Comparison of ENCODE assay signal across 8 cellular contexts in the genomic region with DNA sequence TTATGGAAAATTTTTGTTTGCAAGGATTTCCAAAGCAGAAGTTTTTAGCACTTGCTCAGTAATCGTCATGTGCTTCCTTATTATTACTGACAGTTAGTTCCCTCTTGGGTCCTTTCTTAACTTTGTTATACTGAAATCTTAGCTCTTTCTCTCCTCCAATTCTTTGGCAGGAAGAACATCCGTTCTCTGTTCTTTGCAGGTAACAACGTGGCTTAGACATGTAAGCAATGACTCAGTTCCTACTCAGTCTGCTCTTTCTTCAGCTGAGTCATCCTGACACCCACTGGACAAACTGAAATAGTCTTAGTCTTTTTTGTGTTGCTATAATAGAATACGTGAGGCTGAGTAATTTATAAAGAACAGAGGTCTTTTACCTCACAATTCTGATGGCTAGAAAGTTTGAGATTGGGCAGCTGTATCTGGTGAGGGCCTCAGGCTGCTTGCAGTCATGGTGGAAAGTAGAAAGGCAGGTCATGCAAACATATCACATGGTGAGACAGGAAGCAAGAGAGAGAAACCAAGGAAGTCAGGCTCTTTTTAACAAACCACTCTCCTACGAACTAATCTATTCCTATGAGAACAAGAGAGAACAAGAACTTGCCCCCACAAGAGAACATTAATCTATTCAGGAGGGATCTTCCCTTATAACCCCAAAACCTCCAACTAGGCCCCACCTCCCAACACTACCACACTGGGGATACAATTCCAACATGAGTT. TPM values are rescaled to one million over a fixed set of nuclear protein-coding genes. Genes with fewer than 3 reads are reported as not detected.
DNase-seq lines count a peak whose midpoint lies in the region; ATAC-seq and TF ChIP-seq lines count a peak whose summit lies in the region.

No MANE protein-coding gene starts in this region.

- H3K27me3 ChIP-seq in GM23338 (ENCODE audit: insufficient read depth) (no peaks in the 10 kb centered on the region), foreskin keratinocyte (no peaks in the 10 kb centered on the region), gastroesophageal sphincter (no peaks in the 10 kb centered on the region)

- no peak overlapping the region for H3K4me2 ChIP-seq in GM23338

- no peak overlapping the region for H3K4me3 Mint-ChIP-seq in GM23338

- H4K20me1 ChIP-seq in GM23338 (replicated peaks; ENCODE audit: insufficient read depth), result no peaks in the 10 kb centered on the region

- peaks cover 8% of the 10 kb centered on the region for H3K36me3 Mint-ChIP-seq in GM23338 (ENCODE audit: low read depth)

- H3K27ac ChIP-seq in GM23338 (ENCODE audit: low read depth) (no peak overlapping the region), foreskin keratinocyte (peak overlapping the region; percentile 81), gastroesophageal sphincter (no peak overlapping the region)

- peaks cover 19% of the 10 kb centered on the region for H3K9me3 Mint-ChIP-seq in GM23338

- no peaks in the 10 kb centered on the region for H3F3A ChIP-seq in GM23338 (replicated peaks; ENCODE audit: low read depth)

- H3K27ac Mint-ChIP-seq in GM23338, result no peak overlapping the region

- no peak for ATAC-seq in GM23338
- ATAC-seq in foreskin keratinocyte, result peak; percentile 91
- no peak for ATAC-seq in gastroesophageal sphincter

- peaks cover 0 to 3% (median 0%) of the 10 kb centered on the region in 3 donors for H3K9me3 ChIP-seq in gastroesophageal sphincter

- H3K9me2 ChIP-seq in GM23338 (ENCODE audit: insufficient read depth), result 0 out of 2 replicates have a peak, but pooled peaks cover 11% of the 10 kb centered on the region

- TF ChIP-seq CTCF in GM10266 (IDR thresholded peaks at IDR 0.05; ENCODE audit: control insufficient read depth, insufficient read depth, low read depth, missing control alignments) (peak; percentile 32), GM23338 (conservative IDR thresholded peaks at IDR 0.05; ENCODE audit: low read depth in 2 of 2) (peak in 1 of 2 experiments; percentile 17; a peak in 2 of 4 replicates), foreskin keratinocyte (conservative IDR thresholded peaks at IDR 0.05) (peak; percentile 60), gastroesophageal sphincter (IDR thresholded peaks at IDR 0.05) (no peak)

- H3K27me3 Mint-ChIP-seq in GM23338 (ENCODE audit: insufficient read depth, low read depth, poor library complexity), result peaks cover 2% of the 10 kb centered on the region

- no peaks in the 10 kb centered on the region; the same call in 1 of the 2 replicates for H3K36me3 ChIP-seq in GM23338 (ENCODE audit: insufficient read depth)
- H3K36me3 ChIP-seq in gastroesophageal sphincter, result no peaks in the 10 kb centered on the region

- H3K4me1 ChIP-seq in GM23338 (ENCODE audit: insufficient read depth) (no peaks in the 10 kb centered on the region), foreskin keratinocyte (peaks cover 49% of the 10 kb centered on the region), gastroesophageal sphincter (no peaks in the 10 kb centered on the region)

- no peak for TF ChIP-seq POLR2A in gastroesophageal sphincter (IDR thresholded peaks at IDR 0.05)

- peak overlapping the region; percentile 69 for H2AFZ ChIP-seq in GM23338

- no peak overlapping the region for H3K4me3 ChIP-seq in GM23338
- no peak overlapping the region for H3K4me3 ChIP-seq in gastroesophageal sphincter

- H3K4me1 Mint-ChIP-seq in GM23338, result no peaks in the 10 kb centered on the region

- no peak for TF ChIP-seq EP300 in gastroesophageal sphincter (IDR thresholded peaks at IDR 0.05)

- DNase-seq in GM10266 (ENCODE audit: extremely low spot score) (peak; percentile 78), GM23338 (ENCODE audit: low spot score) (no peak), LHCN-M2 (ENCODE audit: low read depth) (peak; percentile 81), foreskin keratinocyte (peak; percentile 98 to 99), cerebellar nuclear complex (lab: John Stamatoyannopoulos, UW) (no peak)
- DNase-seq in activated CD8-positive, alpha-beta memory T cell treated with anti-CD3 and anti-CD28 coated beads, Interleukin-2, amount 50 U/mL, for 4 hours, result peak; percentile 31
- peak; percentile 22 to 57 (median 30) for DNase-seq in stimulated activated CD4-positive, alpha-beta T cell treated with anti-CD3 and anti-CD28 coated beads, TNF-alpha, amount 100 ng/mL, for 24 hours (ENCODE audit: low read depth in 3 of 3)

- 24 to 40% methylated on average over 4 to 5 of the region's 5 CpGs for WGBS in gastroesophageal sphincter (ENCODE audit: low coverage in 1 of 2), 2 donors

- H3K79me2 ChIP-seq in GM23338 (replicated peaks; ENCODE audit: insufficient read depth), result no peaks in the 10 kb centered on the region

TF ChIP-seq in GM23338, 12 proteins besides CTCF, POLR2A, EP300 and RAD21 (continues in another document):
- TF ChIP-seq STAT1 (IDR thresholded peaks at IDR 0.05; ENCODE audit: unreplicated experiment) (no peak), POLR2AphosphoS5 (IDR thresholded peaks at IDR 0.05; ENCODE audit: low read depth) (no peak), ZNF114 (CRISPR knock-in tag; IDR thresholded peaks at IDR 0.05) (no peak), CREB1 (CRISPR knock-in tag; IDR thresholded peaks at IDR 0.05; ENCODE audit: low read depth) (no peak), EZH2phosphoT487 (IDR thresholded peaks at IDR 0.05; ENCODE audit: unreplicated experiment) (no peak)
- TF ChIP-seq, protein P1, sequence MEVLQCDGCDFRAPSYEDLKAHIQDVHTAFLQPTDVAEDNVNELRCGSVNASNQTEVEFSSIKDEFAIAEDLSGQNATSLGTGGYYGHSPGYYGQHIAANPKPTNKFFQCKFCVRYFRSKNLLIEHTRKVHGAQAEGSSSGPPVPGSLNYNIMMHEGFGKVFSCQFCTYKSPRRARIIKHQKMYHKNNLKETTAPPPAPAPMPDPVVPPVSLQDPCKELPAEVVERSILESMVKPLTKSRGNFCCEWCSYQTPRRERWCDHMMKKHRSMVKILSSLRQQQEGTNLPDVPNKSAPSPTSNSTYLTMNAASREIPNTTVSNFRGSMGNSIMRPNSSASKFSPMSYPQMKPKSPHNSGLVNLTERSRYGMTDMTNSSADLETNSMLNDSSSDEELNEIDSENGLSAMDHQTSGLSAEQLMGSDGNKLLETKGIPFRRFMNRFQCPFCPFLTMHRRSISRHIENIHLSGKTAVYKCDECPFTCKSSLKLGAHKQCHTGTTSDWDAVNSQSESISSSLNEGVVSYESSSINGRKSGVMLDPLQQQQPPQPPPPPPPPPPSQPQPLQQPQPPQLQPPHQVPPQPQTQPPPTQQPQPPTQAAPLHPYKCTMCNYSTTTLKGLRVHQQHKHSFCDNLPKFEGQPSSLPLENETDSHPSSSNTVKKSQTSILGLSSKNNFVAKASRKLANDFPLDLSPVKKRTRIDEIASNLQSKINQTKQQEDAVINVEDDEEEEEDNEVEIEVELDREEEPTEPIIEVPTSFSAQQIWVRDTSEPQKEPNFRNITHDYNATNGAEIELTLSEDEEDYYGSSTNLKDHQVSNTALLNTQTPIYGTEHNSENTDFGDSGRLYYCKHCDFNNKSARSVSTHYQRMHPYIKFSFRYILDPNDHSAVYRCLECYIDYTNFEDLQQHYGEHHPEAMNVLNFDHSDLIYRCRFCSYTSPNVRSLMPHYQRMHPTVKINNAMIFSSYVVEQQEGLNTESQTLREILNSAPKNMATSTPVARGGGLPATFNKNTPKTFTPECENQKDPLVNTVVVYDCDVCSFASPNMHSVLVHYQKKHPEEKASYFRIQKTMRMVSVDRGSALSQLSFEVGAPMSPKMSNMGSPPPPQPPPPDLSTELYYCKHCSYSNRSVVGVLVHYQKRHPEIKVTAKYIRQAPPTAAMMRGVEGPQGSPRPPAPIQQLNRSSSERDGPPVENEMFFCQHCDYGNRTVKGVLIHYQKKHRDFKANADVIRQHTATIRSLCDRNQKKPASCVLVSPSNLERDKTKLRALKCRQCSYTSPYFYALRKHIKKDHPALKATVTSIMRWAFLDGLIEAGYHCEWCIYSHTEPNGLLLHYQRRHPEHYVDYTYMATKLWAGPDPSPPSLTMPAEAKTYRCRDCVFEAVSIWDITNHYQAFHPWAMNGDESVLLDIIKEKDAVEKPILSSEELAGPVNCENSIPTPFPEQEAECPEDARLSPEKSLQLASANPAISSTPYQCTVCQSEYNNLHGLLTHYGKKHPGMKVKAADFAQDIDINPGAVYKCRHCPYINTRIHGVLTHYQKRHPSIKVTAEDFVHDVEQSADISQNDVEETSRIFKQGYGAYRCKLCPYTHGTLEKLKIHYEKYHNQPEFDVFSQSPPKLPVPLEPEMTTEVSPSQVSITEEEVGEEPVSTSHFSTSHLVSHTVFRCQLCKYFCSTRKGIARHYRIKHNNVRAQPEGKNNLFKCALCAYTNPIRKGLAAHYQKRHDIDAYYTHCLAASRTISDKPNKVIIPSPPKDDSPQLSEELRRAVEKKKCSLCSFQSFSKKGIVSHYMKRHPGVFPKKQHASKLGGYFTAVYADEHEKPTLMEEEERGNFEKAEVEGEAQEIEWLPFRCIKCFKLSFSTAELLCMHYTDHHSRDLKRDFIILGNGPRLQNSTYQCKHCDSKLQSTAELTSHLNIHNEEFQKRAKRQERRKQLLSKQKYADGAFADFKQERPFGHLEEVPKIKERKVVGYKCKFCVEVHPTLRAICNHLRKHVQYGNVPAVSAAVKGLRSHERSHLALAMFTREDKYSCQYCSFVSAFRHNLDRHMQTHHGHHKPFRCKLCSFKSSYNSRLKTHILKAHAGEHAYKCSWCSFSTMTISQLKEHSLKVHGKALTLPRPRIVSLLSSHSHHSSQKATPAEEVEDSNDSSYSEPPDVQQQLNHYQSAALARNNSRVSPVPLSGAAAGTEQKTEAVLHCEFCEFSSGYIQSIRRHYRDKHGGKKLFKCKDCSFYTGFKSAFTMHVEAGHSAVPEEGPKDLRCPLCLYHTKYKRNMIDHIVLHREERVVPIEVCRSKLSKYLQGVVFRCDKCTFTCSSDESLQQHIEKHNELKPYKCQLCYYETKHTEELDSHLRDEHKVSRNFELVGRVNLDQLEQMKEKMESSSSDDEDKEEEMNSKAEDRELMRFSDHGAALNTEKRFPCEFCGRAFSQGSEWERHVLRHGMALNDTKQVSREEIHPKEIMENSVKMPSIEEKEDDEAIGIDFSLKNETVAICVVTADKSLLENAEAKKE (CRISPR knock-in tag; IDR thresholded peaks at IDR 0.05), result no peak
- TF ChIP-seq, protein P2, sequence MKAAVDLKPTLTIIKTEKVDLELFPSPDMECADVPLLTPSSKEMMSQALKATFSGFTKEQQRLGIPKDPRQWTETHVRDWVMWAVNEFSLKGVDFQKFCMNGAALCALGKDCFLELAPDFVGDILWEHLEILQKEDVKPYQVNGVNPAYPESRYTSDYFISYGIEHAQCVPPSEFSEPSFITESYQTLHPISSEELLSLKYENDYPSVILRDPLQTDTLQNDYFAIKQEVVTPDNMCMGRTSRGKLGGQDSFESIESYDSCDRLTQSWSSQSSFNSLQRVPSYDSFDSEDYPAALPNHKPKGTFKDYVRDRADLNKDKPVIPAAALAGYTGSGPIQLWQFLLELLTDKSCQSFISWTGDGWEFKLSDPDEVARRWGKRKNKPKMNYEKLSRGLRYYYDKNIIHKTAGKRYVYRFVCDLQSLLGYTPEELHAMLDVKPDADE (IDR thresholded peaks at IDR 0.05), result no peak

RNA-seq across cellular contexts. Expression of a gene that starts 49.2 kb away (rescaled TPM):
- not detected in 2 replicates for total RNA-seq in GM23338 (2014; rRNA removed; shearing (Covaris generic))
- polyA plus RNA-seq in GM23338 (2016; fragmentation: Nextera tagmentation; extraction: Ambion mirVana) (0.34 TPM in 1 of 2 replicates, not detected in the other), foreskin keratinocyte (not detected in 2 replicates)
- total RNA-seq in LHCN-M2 (2014; rRNA removed) (not detected in 2 replicates), foreskin keratinocyte (not detected in 2 replicates), gastroesophageal sphincter (1 to 10 TPM in 3 of 4 donors, under 1 TPM in 1; 0.17 to 3.2 (median 1.8) TPM)
- not detected for polyA plus RNA-seq in LHCN-M2 (2012)

Comparison
In these comparisons a context has a peak if more than half of its experiments do, and no peak if none do; other contexts are left out.
1. DNase-seq: peak in GM10266 (single experiment), LHCN-M2 (single experiment), activated CD8-positive, alpha-beta memory T cell treated with anti-CD3 and anti-CD28 coated beads, Interleukin-2, amount 50 U/mL, for 4 hours (single experiment), foreskin keratinocyte (2 of 2) and stimulated activated CD4-positive, alpha-beta T cell treated with anti-CD3 and anti-CD28 coated beads, TNF-alpha, amount 100 ng/mL, for 24 hours (3 of 3); none in GM23338 (single experiment) and cerebellar nuclear complex (0 of 2).
2. CTCF ChIP-seq: peak in GM10266 (single experiment) and foreskin keratinocyte (single experiment); none in gastroesophageal sphincter (0 of 4).